ENCODE assay signal across 10 cellular contexts in genomic region chr14:51546603-51547258, GRCh38.
DNase-seq lines count a peak whose midpoint lies in the region; ATAC-seq and TF ChIP-seq lines count a peak whose summit lies in the region.
"Had no signal": no experiment of that assay in that cellular context is flagged by ENCODE, and none has a peak within 500 bp of the region (broad histone marks: within the 10 kb centered on the region; RNA-seq: fewer than 3 reads in every experiment).

No MANE protein-coding gene starts in this region.

- H3K4me2 ChIP-seq in fibroblast of lung (ENCODE audit: extremely low read depth, insufficient read depth, low read length) = peak overlapping the region; percentile 48

- peak; percentile 1 for DNase-seq in DMS153 treated with DMSO at 0.1 percent for 48 hours (lab: John Stamatoyannopoulos, UW; ENCODE audit: unreplicated experiment)
- DNase-seq in NCI-H446 treated with DMSO at 0.1 percent for 48 hours (lab: John Stamatoyannopoulos, UW) = peak; percentile 12
- DNase-seq in fibroblast of lung (ENCODE audit: low read depth in 2 of 2) = no peak
- DNase-seq in upper lobe of right lung = no peak
- DNase-seq in DMS114 treated with DMSO at 0.1 percent for 48 hours (lab: John Stamatoyannopoulos, UW; ENCODE audit: unreplicated experiment) = no peak
- no peak for DNase-seq in midbrain (lab: John Stamatoyannopoulos, UW)
- DNase-seq: activated CD4-positive, alpha-beta T cell treated with anti-CD3 and anti-CD28 coated beads, Interleukin-2, amount 50 U/mL, for 48 hours; left ventricle myocardium superior had no signal

- no peak overlapping the region for H2AFZ ChIP-seq in fibroblast of lung (ENCODE audit: low read length)

- H3K79me2 ChIP-seq in fibroblast of lung (ENCODE audit: control insufficient read depth, insufficient read depth, low read length) = no peaks in the 10 kb centered on the region

- ATAC-seq in upper lobe of right lung = no peak
- no peak for ATAC-seq in GM21381 (IDR thresholded peaks at IDR 0.05; ENCODE audit: unreplicated experiment)

- intact Hi-C loops in upper lobe of right lung (cut with DNase I) = no loop called here

- H3K4me3 ChIP-seq in fibroblast of lung (replicated peaks in 1 of 4; ENCODE audit: control extremely low read depth in 1 of 4, insufficient read depth in 1 of 4, low read depth in 3 of 4, low read length in 4 of 4) (no peak overlapping the region), rectal smooth muscle tissue (ENCODE audit: low read length) (no peak overlapping the region), upper lobe of right lung (no peak overlapping the region)

- H3K36me3 ChIP-seq in fibroblast of lung (ENCODE audit: control insufficient read depth, insufficient read depth, low read length) = no peaks in the 10 kb centered on the region
- H3K36me3 ChIP-seq in rectal smooth muscle tissue (ENCODE audit: control insufficient read depth, insufficient read depth, low read length) = no peaks in the 10 kb centered on the region
- H3K36me3 ChIP-seq in upper lobe of right lung = no peaks in the 10 kb centered on the region

- peaks cover 24% of the 10 kb centered on the region for H3K4me1 ChIP-seq in fibroblast of lung (ENCODE audit: control insufficient read depth, extremely low read depth, insufficient read depth, low read length)
- H3K4me1 ChIP-seq in rectal smooth muscle tissue (ENCODE audit: control insufficient read depth, insufficient read depth, low read length) = peaks cover 26% of the 10 kb centered on the region
- no peaks in the 10 kb centered on the region for H3K4me1 ChIP-seq in upper lobe of right lung

- TF ChIP-seq CTCF in fibroblast of lung (conservative IDR thresholded peaks at IDR 0.05 in 1 of 2, IDR thresholded peaks at IDR 0.05 in 1 of 2; ENCODE audit: low read depth in 1 of 2, low read length in 2 of 2) (no peak), upper lobe of right lung (IDR thresholded peaks at IDR 0.05) (no peak)

- no peak overlapping the region for H3K9ac ChIP-seq in fibroblast of lung (ENCODE audit: insufficient read depth, low read length)
- no peak overlapping the region for H3K9ac ChIP-seq in rectal smooth muscle tissue (ENCODE audit: low read length)

- no peaks in the 10 kb centered on the region for H4K20me1 ChIP-seq in fibroblast of lung (ENCODE audit: control insufficient read depth, extremely low read depth, insufficient read depth, low read length)

- H3K27me3 ChIP-seq in fibroblast of lung (ENCODE audit: control insufficient read depth, insufficient read depth, low read length) (no peaks in the 10 kb centered on the region), rectal smooth muscle tissue (ENCODE audit: control insufficient read depth, insufficient read depth, low read length) (no peaks in the 10 kb centered on the region), upper lobe of right lung (no peaks in the 10 kb centered on the region)

- no peaks in the 10 kb centered on the region for H3K9me3 ChIP-seq in fibroblast of lung (ENCODE audit: control insufficient read depth, insufficient read depth, low read depth, low read length)
- no peaks in the 10 kb centered on the region for H3K9me3 ChIP-seq in upper lobe of right lung

- H3K27ac ChIP-seq in fibroblast of lung (ENCODE audit: insufficient read depth, low read length) (peak overlapping the region; percentile 59), rectal smooth muscle tissue (ENCODE audit: low read depth, low read length) (peak overlapping the region; percentile 82), upper lobe of right lung (no peak overlapping the region)

Comparison
In these comparisons a context has a peak if more than half of its experiments do, and no peak if none do; other contexts are left out.
1. DNase-seq: peak in DMS153 treated with DMSO at 0.1 percent for 48 hours (single experiment) and NCI-H446 treated with DMSO at 0.1 percent for 48 hours (single experiment); none in fibroblast of lung (0 of 2), upper lobe of right lung (single experiment), DMS114 treated with DMSO at 0.1 percent for 48 hours (single experiment) and midbrain (single experiment).